18 cellular contexts compared by ENCODE assay signal in the genomic region with DNA sequence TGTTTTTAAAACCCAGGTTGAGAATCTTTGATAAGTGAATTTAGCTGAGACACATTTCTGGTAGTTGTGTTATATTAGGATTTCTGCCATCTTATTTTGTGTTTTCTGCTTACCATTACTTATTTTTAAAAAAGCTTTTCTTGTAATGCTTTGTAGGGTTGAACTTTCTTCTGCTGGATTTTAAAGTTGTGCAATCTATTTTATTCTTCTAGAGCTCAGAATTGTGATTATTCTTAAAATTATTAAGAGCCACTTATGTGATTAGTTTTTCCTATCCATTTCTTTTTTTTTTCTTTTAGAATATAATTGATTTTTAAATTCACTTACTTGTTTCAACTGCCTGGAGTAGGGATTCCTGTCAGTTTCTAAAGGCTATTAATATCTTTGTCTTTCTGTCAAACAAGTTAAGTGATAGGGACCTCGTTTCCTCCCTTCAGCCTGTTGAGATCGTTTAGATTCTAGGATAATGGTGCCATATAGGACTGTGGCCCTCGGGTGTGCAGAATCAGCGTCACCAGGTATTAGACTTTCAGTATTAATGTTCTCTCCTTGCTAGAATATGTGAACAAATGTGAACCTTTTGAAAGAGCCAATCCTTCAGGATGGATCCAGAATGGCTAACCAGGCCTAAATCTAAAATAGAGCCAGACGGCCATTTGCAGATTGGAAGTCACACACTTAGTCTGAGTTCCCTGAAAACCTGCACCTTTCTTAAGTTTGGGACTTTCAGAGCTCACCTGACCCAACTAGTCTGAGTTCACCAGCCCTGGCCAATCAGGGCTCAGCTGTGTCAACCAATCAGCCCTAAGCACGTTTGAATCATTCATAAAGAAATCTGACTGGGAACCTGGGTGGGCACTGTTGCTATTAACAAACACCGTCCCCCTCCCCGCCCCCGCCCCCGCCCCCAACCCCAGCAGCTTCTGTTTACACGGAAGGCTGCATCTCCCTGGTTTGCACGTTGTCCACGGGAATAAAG. TPM values are rescaled to one million over a fixed set of nuclear protein-coding genes. Genes with fewer than 3 reads are reported as not detected.
A peak's percentile ranks its signal among the peaks of the same experiment; 100 is the strongest.
DNase-seq lines count a peak whose midpoint lies in the region; ATAC-seq and TF ChIP-seq lines count a peak whose summit lies in the region.
"Had no signal": no experiment of that assay in that cellular context is flagged by ENCODE, and none has a peak within 500 bp of the region (broad histone marks: within the 10 kb centered on the region; RNA-seq: fewer than 3 reads in every experiment).

No MANE protein-coding gene starts in this region.

- TF ChIP-seq CTCF in cardiac muscle cell (IDR thresholded peaks at IDR 0.05; ENCODE audit: low read depth, low read length) (no peak), left ventricle myocardium inferior (IDR thresholded peaks at IDR 0.05; ENCODE audit: borderline replicate concordance) (no peak), stomach (IDR thresholded peaks at IDR 0.05) (no peak)

- 69 to 73% (median 71%) methylated on average over 10 to 13 of the region's 13 CpGs for WGBS in stomach, 5 donors

- intact Hi-C loops in left ventricle myocardium inferior (cut with micrococcal nuclease) (no loop called here), stomach (cut with DNase I; ENCODE audit: low total_unique reads) (no loop called here)

- H3K36me3 ChIP-seq in cardiac muscle cell (no peaks in the 10 kb centered on the region), left ventricle myocardium inferior (no peaks in the 10 kb centered on the region), stomach (peaks cover 0 to 5% (median 0%) of the 10 kb centered on the region in 4 donors)

- TF ChIP-seq POLR2A in stomach (IDR thresholded peaks at IDR 0.05), result no peak

- H3K9me3 ChIP-seq in cardiac muscle cell (ENCODE audit: low read depth) (no peaks in the 10 kb centered on the region), left ventricle myocardium inferior (replicated peaks) (peaks cover 8% of the 10 kb centered on the region), stomach (peaks cover 0 to 15% (median 5%) of the 10 kb centered on the region in 4 donors)

- H3K4me3 ChIP-seq in cardiac muscle cell, result no peak overlapping the region
- H3K4me3 ChIP-seq in left ventricle myocardium inferior, result no peak overlapping the region
- no peak overlapping the region for H3K4me3 ChIP-seq in stomach
- H3K4me3 ChIP-seq: BLaER1, HAP-1, PC-9, SJSA1 had no signal

- DNase-seq in cardiac muscle cell (ENCODE audit: low read depth in 1 of 2, low spot score in 1 of 2) (no peak), left ventricle myocardium inferior (no peak), left kidney (ENCODE audit: low read depth, low spot score) (peak; percentile 30), MV-4-11 (lab: John Stamatoyannopoulos, UW) (no peak), stomach (no peak)
- DNase-seq in central memory CD8-positive, alpha-beta T cell (ENCODE audit: low spot score in 2 of 2), result no peak
- DNase-seq in activated CD8-positive, alpha-beta T cell treated with anti-CD3 and anti-CD28 coated beads, Interleukin-2, amount 10 ng/mL, durations not matched to agents 7 days and 5 days, result no peak
- DNase-seq: CD8-positive, alpha-beta T cell; KG1; NCI-H1048; NCI-H1436 treated with DMSO at 0.1 percent for 48 hours; NCI-H2029 treated with DMSO at 0.1 percent for 48 hours; NCI-H524; PC-9 had no signal

- H3K27ac Mint-ChIP-seq in central memory CD8-positive, alpha-beta T cell (ENCODE audit: low read depth), result peak overlapping the region; percentile 21
- H3K27ac Mint-ChIP-seq in activated CD8-positive, alpha-beta T cell treated with anti-CD3 and anti-CD28 coated beads, Interleukin-2, amount 10 ng/mL, durations not matched to agents 7 days and 5 days, result no peak overlapping the region
- H3K27ac Mint-ChIP-seq: CD8-positive, alpha-beta T cell had no signal

- H3K27me3 ChIP-seq in cardiac muscle cell (no peaks in the 10 kb centered on the region), left ventricle myocardium inferior (ENCODE audit: low read depth) (no peaks in the 10 kb centered on the region), stomach (no peaks in the 10 kb centered on the region)
- H3K27me3 ChIP-seq: BLaER1, SJSA1 had no signal

- peaks cover 30% of the 10 kb centered on the region for H3K4me1 Mint-ChIP-seq in central memory CD8-positive, alpha-beta T cell
- H3K4me1 Mint-ChIP-seq in activated CD8-positive, alpha-beta T cell treated with anti-CD3 and anti-CD28 coated beads, Interleukin-2, amount 10 ng/mL, durations not matched to agents 7 days and 5 days (ENCODE audit: low read depth), result peaks cover 7% of the 10 kb centered on the region

- ATAC-seq in central memory CD8-positive, alpha-beta T cell (replicated peaks; ENCODE audit: extremely low read depth, poor library complexity, severe bottlenecking), result no peak
- no peak for ATAC-seq in activated CD8-positive, alpha-beta T cell treated with anti-CD3 and anti-CD28 coated beads, Interleukin-2, amount 10 ng/mL, durations not matched to agents 7 days and 5 days
- no peak for ATAC-seq in HG02642 (IDR thresholded peaks at IDR 0.05; ENCODE audit: poor library complexity, unreplicated experiment)
- ATAC-seq: CD8-positive, alpha-beta T cell had no signal

- no peak for TF ChIP-seq EP300 in stomach (IDR thresholded peaks at IDR 0.05)

- H3K4me1 ChIP-seq in cardiac muscle cell (ENCODE audit: low read depth) (peaks cover 18% of the 10 kb centered on the region), left ventricle myocardium inferior (peaks cover 36% of the 10 kb centered on the region), stomach (peaks cover 0 to 7% (median 0%) of the 10 kb centered on the region in 4 donors)
- H3K4me1 ChIP-seq: BLaER1, SJSA1 had no signal

- peak overlapping the region; percentile 84 for H3K27ac ChIP-seq in cardiac muscle cell
- H3K27ac ChIP-seq in left ventricle myocardium inferior (replicated peaks), result no peak overlapping the region
- H3K27ac ChIP-seq in stomach, result no peak overlapping the region
- H3K27ac ChIP-seq: BLaER1, PC-9, SJSA1 had no signal

- CTCF ChIA-PET in activated CD8-positive, alpha-beta T cell treated with anti-CD3 and anti-CD28 coated beads, Interleukin-2, amount 10 ng/mL, durations not matched to agents 7 days and 5 days (lab: Charles Lee), result no interaction called here

- no peaks in the 10 kb centered on the region for H3K27me3 Mint-ChIP-seq in central memory CD8-positive, alpha-beta T cell
- no peaks in the 10 kb centered on the region for H3K27me3 Mint-ChIP-seq in activated CD8-positive, alpha-beta T cell treated with anti-CD3 and anti-CD28 coated beads, Interleukin-2, amount 10 ng/mL, durations not matched to agents 7 days and 5 days (ENCODE audit: low read depth)

- H3K9me3 Mint-ChIP-seq in central memory CD8-positive, alpha-beta T cell, result no peaks in the 10 kb centered on the region
- peaks cover 5% of the 10 kb centered on the region for H3K9me3 Mint-ChIP-seq in activated CD8-positive, alpha-beta T cell treated with anti-CD3 and anti-CD28 coated beads, Interleukin-2, amount 10 ng/mL, durations not matched to agents 7 days and 5 days (ENCODE audit: insufficient read depth)

- POLR2A ChIA-PET in activated CD8-positive, alpha-beta T cell treated with anti-CD3 and anti-CD28 coated beads, Interleukin-2, amount 10 ng/mL, durations not matched to agents 7 days and 5 days (lab: Charles Lee), result no interaction called here

- no peaks in the 10 kb centered on the region for H3K36me3 Mint-ChIP-seq in central memory CD8-positive, alpha-beta T cell (ENCODE audit: insufficient read depth)
- H3K36me3 Mint-ChIP-seq in activated CD8-positive, alpha-beta T cell treated with anti-CD3 and anti-CD28 coated beads, Interleukin-2, amount 10 ng/mL, durations not matched to agents 7 days and 5 days (ENCODE audit: low read depth), result peaks cover 9% of the 10 kb centered on the region

- no peak overlapping the region for H3K4me3 Mint-ChIP-seq in central memory CD8-positive, alpha-beta T cell
- H3K4me3 Mint-ChIP-seq in activated CD8-positive, alpha-beta T cell treated with anti-CD3 and anti-CD28 coated beads, Interleukin-2, amount 10 ng/mL, durations not matched to agents 7 days and 5 days, result no peak overlapping the region
- H3K4me3 Mint-ChIP-seq: CD8-positive, alpha-beta T cell had no signal

RNA-seq across cellular contexts. Expression of a gene that starts 26.2 kb away (rescaled TPM):
- total RNA-seq in cardiac muscle cell, result 71.7 and 85.3 TPM in 2 replicates
- 66.6 and 67.7 TPM in 2 replicates for polyA plus RNA-seq in cardiac muscle cell
- 125 TPM for total RNA-seq in left ventricle myocardium inferior
- 10 to 100 TPM; 30.7 to 31.2 TPM for total RNA-seq in activated CD8-positive, alpha-beta T cell treated with anti-CD3 and anti-CD28 coated beads, Interleukin-2, amount 10 ng/mL, durations not matched to agents 7 days and 5 days
- 100 to 1,000 TPM in 2 of 5 donors, 10 to 100 TPM in 3; 44.3 to 201 (median 70.1) TPM for total RNA-seq in stomach
- 10 to 100 TPM; 24.7 to 39.6 (median 33.8) TPM for polyA plus RNA-seq in stomach
